ENCODE assay signal across 1 cellular context in the genomic region with DNA sequence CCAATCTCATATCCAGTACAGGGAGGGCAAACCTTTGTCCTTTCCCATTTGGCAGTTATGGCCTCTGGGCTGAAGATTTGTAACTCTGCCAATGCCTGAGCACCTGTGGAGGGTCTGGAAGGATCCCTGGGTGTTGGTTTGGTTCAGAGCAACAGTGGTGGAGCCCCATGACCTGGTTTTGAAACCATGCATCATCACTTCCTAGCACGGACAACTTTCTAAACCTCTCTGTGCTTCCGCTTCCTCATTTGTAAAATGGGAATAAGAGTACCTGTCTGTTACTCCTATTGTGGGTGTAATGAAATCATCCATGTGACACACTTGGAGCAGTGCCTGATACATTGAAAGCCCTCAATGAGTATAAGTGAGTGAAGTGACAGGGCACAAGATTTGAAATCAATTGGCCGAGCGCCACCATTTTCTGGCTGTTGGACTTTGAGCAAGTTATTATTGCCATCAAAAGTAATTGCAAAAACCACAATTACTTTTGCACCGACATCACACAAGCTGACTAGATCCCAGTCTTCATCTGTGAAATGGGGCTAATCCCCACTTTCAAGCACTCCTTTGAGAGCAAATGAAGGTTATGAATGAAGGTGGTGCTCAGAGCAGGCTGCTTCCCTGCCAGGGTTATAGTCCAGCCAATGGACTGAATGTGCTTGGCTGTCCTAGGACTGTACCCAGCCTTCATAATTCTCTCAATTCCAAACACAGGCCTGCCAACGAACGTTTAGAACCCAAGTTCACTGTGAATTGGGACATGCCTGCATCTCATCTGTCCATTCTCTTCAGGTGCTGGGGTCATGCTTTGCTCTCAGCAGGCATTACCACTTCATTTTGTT.
TF ChIP-seq lines count a peak whose summit lies in the region.

No MANE protein-coding gene starts in this region.

TF ChIP-seq in H1, 55 proteins besides CTCF, POLR2A, EP300 and RAD21:
- TF ChIP-seq GTF2F1 (IDR thresholded peaks at IDR 0.05; ENCODE audit: borderline replicate concordance, low read depth, low read length): no peak
- TF ChIP-seq POLR2AphosphoS5 (IDR thresholded peaks at IDR 0.05; ENCODE audit: low read depth, low read length): no peak
- TF ChIP-seq, protein P1, sequence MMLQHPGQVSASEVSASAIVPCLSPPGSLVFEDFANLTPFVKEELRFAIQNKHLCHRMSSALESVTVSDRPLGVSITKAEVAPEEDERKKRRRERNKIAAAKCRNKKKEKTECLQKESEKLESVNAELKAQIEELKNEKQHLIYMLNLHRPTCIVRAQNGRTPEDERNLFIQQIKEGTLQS (IDR thresholded peaks at IDR 0.05; ENCODE audit: insufficient read depth, low read depth, low read length): no peak
- no peak for TF ChIP-seq RBBP5 (IDR thresholded peaks at IDR 0.05; ENCODE audit: borderline replicate concordance, low read depth, low read length)
- TF ChIP-seq EZH2 (IDR thresholded peaks at IDR 0.05; ENCODE audit: low read depth, low read length, severe bottlenecking): no peak
- no peak for TF ChIP-seq NRF1 (IDR thresholded peaks at IDR 0.05; ENCODE audit: low read depth, low read length)
- no peak for TF ChIP-seq YY1 (IDR thresholded peaks at IDR 0.05; ENCODE audit: low read depth, low read length)
- no peak for TF ChIP-seq GABPA (IDR thresholded peaks at IDR 0.05; ENCODE audit: borderline replicate concordance, insufficient read depth, low read length)
- no peak for TF ChIP-seq ASH2L (IDR thresholded peaks at IDR 0.05; ENCODE audit: low read length)
- no peak for TF ChIP-seq ZNF274 (IDR thresholded peaks at IDR 0.05; ENCODE audit: borderline replicate concordance, extremely low read depth, low read length)
- TF ChIP-seq TCF12 (IDR thresholded peaks at IDR 0.05; ENCODE audit: low read depth, low read length): no peak
- TF ChIP-seq RFX5 (IDR thresholded peaks at IDR 0.05; ENCODE audit: borderline replicate concordance, low read depth, low read length): no peak
- TF ChIP-seq, protein P2, sequence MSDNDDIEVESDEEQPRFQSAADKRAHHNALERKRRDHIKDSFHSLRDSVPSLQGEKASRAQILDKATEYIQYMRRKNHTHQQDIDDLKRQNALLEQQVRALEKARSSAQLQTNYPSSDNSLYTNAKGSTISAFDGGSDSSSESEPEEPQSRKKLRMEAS (IDR thresholded peaks at IDR 0.05): no peak
- no peak for TF ChIP-seq CHD1 (IDR thresholded peaks at IDR 0.05; ENCODE audit: low read depth, low read length)
- TF ChIP-seq HDAC6 (IDR thresholded peaks at IDR 0.05; ENCODE audit: low read depth, low read length): no peak
